8 cellular contexts compared by ENCODE assay signal in genomic region chr15:66503780-66504562, GRCh38. TPM values are rescaled to one million over a fixed set of nuclear protein-coding genes. Genes with fewer than 3 reads are reported as not detected.
DNase-seq lines count a peak whose midpoint lies in the region; ATAC-seq, FAIRE-seq and TF ChIP-seq lines count a peak whose summit lies in the region.

No MANE protein-coding gene starts in this region.

- no peak for FAIRE-seq in GM12891 (lab: Jason Lieb, UNC)

- H3K4me1 ChIP-seq in fibroblast of lung (ENCODE audit: control insufficient read depth, extremely low read depth, insufficient read depth, low read length): no peaks in the 10 kb centered on the region

- no peak; the same call in 2 of the 3 replicates for ATAC-seq in SK-N-SH treated with all-trans-retinoic acid at 6 μM for 48 hours
- no peak for ATAC-seq in HG03469 (IDR thresholded peaks at IDR 0.05; ENCODE audit: unreplicated experiment)

- TF ChIP-seq CTCF in fibroblast of lung (conservative IDR thresholded peaks at IDR 0.05 in 1 of 2, IDR thresholded peaks at IDR 0.05 in 1 of 2; ENCODE audit: low read depth in 1 of 2, low read length in 2 of 2) (no peak), retinal pigment epithelial cell (conservative IDR thresholded peaks at IDR 0.05; ENCODE audit: low read depth, low read length) (no peak)

- 0 out of 2 replicates have a peak, but pooled peaks have one; percentile 37 for TF ChIP-seq POLR2A in GM12891 (IDR thresholded peaks at IDR 0.05; ENCODE audit: low read depth, low read length)

- H3K4me3 ChIP-seq in fibroblast of lung (replicated peaks in 1 of 4; ENCODE audit: control extremely low read depth in 1 of 4, insufficient read depth in 1 of 4, low read depth in 3 of 4, low read length in 4 of 4) (peak overlapping the region; percentile 63 to 98 (median 77)), retinal pigment epithelial cell (ENCODE audit: low read length) (peak overlapping the region; percentile 94)

- peaks cover 74% of the 10 kb centered on the region for H3K79me2 ChIP-seq in fibroblast of lung (ENCODE audit: control insufficient read depth, insufficient read depth, low read length)

- no peak for DNase-seq in GM12891 (ENCODE audit: insufficient read length, low spot score)
- DNase-seq in fibroblast of lung (ENCODE audit: low read depth in 2 of 2): no peak
- no peak for DNase-seq in retinal pigment epithelial cell (ENCODE audit: low read depth)
- DNase-seq in 8988T: no peak
- DNase-seq in stimulated activated naive CD4-positive, alpha-beta T cell treated with Interleukin-2 at 50 U/mL for 16 hours (lab: John Stamatoyannopoulos, UW): no peak
- DNase-seq in NCI-H69 (lab: John Stamatoyannopoulos, UW): no peak

- no peaks in the 10 kb centered on the region for H4K20me1 ChIP-seq in fibroblast of lung (ENCODE audit: control insufficient read depth, extremely low read depth, insufficient read depth, low read length)

- H3K36me3 ChIP-seq in fibroblast of lung (ENCODE audit: control insufficient read depth, insufficient read depth, low read length): peaks cover 17% of the 10 kb centered on the region

- peak overlapping the region; percentile 81 for H3K4me2 ChIP-seq in fibroblast of lung (ENCODE audit: extremely low read depth, insufficient read depth, low read length)

- H3K27me3 ChIP-seq in fibroblast of lung (ENCODE audit: control insufficient read depth, insufficient read depth, low read length): no peaks in the 10 kb centered on the region

- H3K9ac ChIP-seq in fibroblast of lung (ENCODE audit: insufficient read depth, low read length): peak overlapping the region; percentile 75

- peak overlapping the region; percentile 90 for H3K27ac ChIP-seq in fibroblast of lung (ENCODE audit: insufficient read depth, low read length)

- H3K9me3 ChIP-seq in fibroblast of lung (ENCODE audit: control insufficient read depth, insufficient read depth, low read depth, low read length): no peaks in the 10 kb centered on the region

- no peak overlapping the region for H2AFZ ChIP-seq in fibroblast of lung (ENCODE audit: low read length)

TF ChIP-seq in GM12891, 5 proteins besides CTCF, POLR2A, EP300 and RAD21:
- no peak for TF ChIP-seq SPI1 (IDR thresholded peaks at IDR 0.05; ENCODE audit: low read depth, low read length)
- TF ChIP-seq PAX5 (IDR thresholded peaks at IDR 0.05; ENCODE audit: insufficient read depth, low read length, severe bottlenecking): no peak

TF ChIP-seq in SK-N-SH treated with all-trans-retinoic acid at 6 μM for 48 hours, 23 proteins besides CTCF, POLR2A, EP300 and RAD21:
- TF ChIP-seq ZNF565 (CRISPR knock-in tag; conservative IDR thresholded peaks at IDR 0.05; ENCODE audit: low read depth) (no peak), CSDC2 (CRISPR knock-in tag; IDR thresholded peaks at IDR 0.05) (no peak), ZC3H10 (CRISPR knock-in tag; IDR thresholded peaks at IDR 0.05) (no peak), ZNF70 (CRISPR knock-in tag; IDR thresholded peaks at IDR 0.05) (no peak), RARB (CRISPR knock-in tag; IDR thresholded peaks at IDR 0.05) (no peak), CSRNP3 (CRISPR knock-in tag; IDR thresholded peaks at IDR 0.05) (0 out of 2 replicates have a peak, but pooled peaks have one; percentile 25)

RNA-seq across cellular contexts. Expression of gene RPL4, which starts 0.7 kb away (rescaled TPM):
- 6,764 TPM for polyA plus RNA-seq in GM12891 (2012; ENCODE audit: low read depth, missing spikeins)
- 1,689 and 2,458 TPM in 2 replicates for total RNA-seq in fibroblast of lung
- 3,360 and 3,456 TPM in 2 replicates for polyA plus RNA-seq in fibroblast of lung
- polyA plus RNA-seq in fibroblast of lung (2012): 3,620 and 3,891 TPM in 2 replicates
- polyA minus RNA-seq in fibroblast of lung (ENCODE audit: low replicate concordance): 3,770 and 3,841 TPM in 2 replicates

RNA-seq across cellular contexts. Expression of gene ZWILCH, which starts 1.2 kb away (rescaled TPM):
- polyA plus RNA-seq in GM12891 (2012; ENCODE audit: low read depth, missing spikeins): 11.4 TPM
- total RNA-seq in fibroblast of lung: 11.6 and 14.5 TPM in 2 replicates
- 25.4 and 27.2 TPM in 2 replicates for polyA plus RNA-seq in fibroblast of lung
- 11.3 and 22.5 TPM in 2 replicates for polyA plus RNA-seq in fibroblast of lung (2012)
- 2.8 and 4.1 TPM in 2 replicates for polyA minus RNA-seq in fibroblast of lung (ENCODE audit: low replicate concordance)

RNA-seq across cellular contexts. Expression of gene SNAPC5, which starts 6.4 kb away (rescaled TPM):
- 29.6 TPM for polyA plus RNA-seq in GM12891 (2012; ENCODE audit: low read depth, missing spikeins)
- 28.6 and 36.5 TPM in 2 replicates for total RNA-seq in fibroblast of lung
- polyA plus RNA-seq in fibroblast of lung: 40.3 and 48.2 TPM in 2 replicates
- polyA plus RNA-seq in fibroblast of lung (2012): 26.9 and 28.3 TPM in 2 replicates
- polyA minus RNA-seq in fibroblast of lung (ENCODE audit: low replicate concordance): 2.2 and 8.3 TPM in 2 replicates
